ENCODE assay signal across 19 cellular contexts in the genomic region with DNA sequence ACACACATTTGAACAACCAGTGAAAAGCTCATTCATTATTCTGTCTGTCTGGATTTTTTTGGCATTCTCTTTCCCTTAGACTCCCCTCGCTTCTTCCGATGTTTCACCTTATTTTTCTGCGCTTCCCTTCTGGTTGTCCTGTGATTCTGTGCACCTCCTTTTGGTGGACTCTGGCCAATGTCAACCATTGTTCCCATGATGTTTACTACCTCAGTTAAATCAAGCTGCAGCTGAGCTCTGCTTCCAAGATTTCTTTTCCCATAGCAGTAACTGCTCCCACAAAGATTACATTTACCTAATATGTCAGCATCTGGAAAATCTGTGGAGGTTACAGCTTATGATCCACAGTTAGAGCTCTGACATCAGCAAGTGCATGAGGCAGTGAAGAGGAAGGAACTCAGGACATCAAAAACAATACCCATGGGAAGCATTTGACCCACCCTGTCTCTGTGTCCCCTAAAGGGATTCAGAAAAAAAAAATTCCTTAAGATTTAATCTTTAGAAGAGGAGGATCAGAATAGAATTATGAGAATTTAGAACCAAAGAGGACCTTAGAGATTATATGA.
"Had no signal": no experiment of that assay in that cellular context is flagged by ENCODE, and none has a peak within 500 bp of the region (broad histone marks: within the 10 kb centered on the region; RNA-seq: fewer than 3 reads in every experiment).

No MANE protein-coding gene starts in this region.

- H3K4me1 ChIP-seq: ascending aorta, colonic mucosa, esophagus squamous epithelium, pancreas, psoas muscle, right atrium auricular region, thyroid gland, upper lobe of right lung had no signal

- H3K36me3 ChIP-seq: ascending aorta, colonic mucosa, esophagus squamous epithelium, pancreas, right atrium auricular region, thyroid gland, upper lobe of right lung, WERI-Rb-1 had no signal

- H3K4me3 ChIP-seq: ascending aorta, colonic mucosa, dorsolateral prefrontal cortex, esophagus squamous epithelium, pancreas, psoas muscle, right atrium auricular region, thyroid gland, upper lobe of right lung had no signal

- ATAC-seq: activated naive CD4-positive, alpha-beta T cell treated with anti-CD3 and anti-CD28 coated beads, Interleukin-2, amount 50 U/mL, for 72 hours; activated T-helper 17 cell treated with anti-CD3 and anti-CD28 coated beads, Interleukin-2, amount 50 U/mL, for 72 hours; effector memory CD8-positive, alpha-beta T cell; natural killer cell treated with Interleukin-12 subunit alpha and Interleukin-12 subunit beta and Interleukin-15 and Interleukin-18, amount 100 ng/mL, for 72 hours; pancreas; psoas muscle; upper lobe of right lung had no signal

- DNase-seq: activated CD4-positive, CD25-positive, alpha-beta regulatory T cell treated with anti-CD3 and anti-CD28 coated beads, Interleukin-2, amount 50 U/mL, for 72 hours; activated T-cell treated with anti-CD3 and anti-CD28 coated beads, Interleukin-2, amount 50 U/mL, for 24 hours; colonic mucosa; effector memory CD8-positive, alpha-beta T cell; esophagus squamous epithelium; immature natural killer cell; kidney glomerular epithelial cell; pancreas; psoas muscle; stimulated activated CD4-positive, alpha-beta T cell treated with anti-CD3 and anti-CD28 coated beads, Interleukin-4, amount 100 ng/mL, for 4 hours; thyroid gland; upper lobe of right lung; WERI-Rb-1 had no signal

- H3K9me3 ChIP-seq: ascending aorta, colonic mucosa, esophagus squamous epithelium, pancreas, psoas muscle, right atrium auricular region, thyroid gland, upper lobe of right lung had no signal

- H3K27me3 ChIP-seq: ascending aorta, colonic mucosa, dorsolateral prefrontal cortex, esophagus squamous epithelium, pancreas, right atrium auricular region, thyroid gland, upper lobe of right lung had no signal

- H3K27ac ChIP-seq: ascending aorta, colonic mucosa, esophagus squamous epithelium, pancreas, psoas muscle, right atrium auricular region, thyroid gland, upper lobe of right lung, WERI-Rb-1 had no signal
